In genomic region chr13:77741587-77741972, GRCh38 we compare ENCODE assay signal across 16 cellular contexts. TPM values are rescaled to one million over a fixed set of nuclear protein-coding genes. Genes with fewer than 3 reads are reported as not detected.
"Had no signal": no experiment of that assay in that cellular context is flagged by ENCODE, and none has a peak within 500 bp of the region (broad histone marks: within the 10 kb centered on the region; RNA-seq: fewer than 3 reads in every experiment).

No MANE protein-coding gene starts in this region.

- H3K9me3 Mint-ChIP-seq: natural killer cell treated with Interleukin-12 subunit alpha and Interleukin-12 subunit beta and Interleukin-15 and Interleukin-18, amount 100 ng/mL, for 72 hours; stimulated activated effector memory CD8-positive, alpha-beta T cell treated with anti-CD3 and anti-CD28 coated beads, Interleukin-12 subunit alpha, Interleukin-12 subunit beta, amount 100 ng/mL, for 72 hours; type B pancreatic cell had no signal

- H3K27me3 ChIP-seq: heart right ventricle, right lobe of liver, thyroid gland had no signal

- H3K36me3 Mint-ChIP-seq: natural killer cell treated with Interleukin-12 subunit alpha and Interleukin-12 subunit beta and Interleukin-15 and Interleukin-18, amount 100 ng/mL, for 72 hours had no signal

- H3K4me3 Mint-ChIP-seq: natural killer cell treated with Interleukin-12 subunit alpha and Interleukin-12 subunit beta and Interleukin-15 and Interleukin-18, amount 100 ng/mL, for 72 hours; stimulated activated effector memory CD8-positive, alpha-beta T cell treated with anti-CD3 and anti-CD28 coated beads, Interleukin-12 subunit alpha, Interleukin-12 subunit beta, amount 100 ng/mL, for 72 hours; type B pancreatic cell had no signal

- ATAC-seq: heart right ventricle; left lobe of liver; mucosa of descending colon; right lobe of liver; stimulated activated naive CD8-positive, alpha-beta T cell treated with anti-CD3 and anti-CD28 coated beads, Interleukin-15, Interleukin-2, amounts not matched to agents 100 U/mL and 50 U/mL, for 24 hours had no signal

- H3K4me3 ChIP-seq: coronary artery, heart right ventricle, mucosa of descending colon, prostate gland, right lobe of liver, thyroid gland had no signal

- H3K27ac Mint-ChIP-seq: natural killer cell treated with Interleukin-12 subunit alpha and Interleukin-12 subunit beta and Interleukin-15 and Interleukin-18, amount 100 ng/mL, for 72 hours; stimulated activated effector memory CD8-positive, alpha-beta T cell treated with anti-CD3 and anti-CD28 coated beads, Interleukin-12 subunit alpha, Interleukin-12 subunit beta, amount 100 ng/mL, for 72 hours; type B pancreatic cell had no signal

- H3K27ac ChIP-seq: coronary artery, heart right ventricle, prostate gland, right lobe of liver, thyroid gland had no signal

- DNase-seq: effector CD8-positive, alpha-beta T cell; heart right ventricle; kidney glomerular epithelial cell; mammary epithelial cell; mucosa of descending colon; right lobe of liver; stimulated activated CD4-positive, alpha-beta T cell treated with anti-CD3 and anti-CD28 coated beads, Interleukin-4, amount 100 ng/mL, for 1 hour; stimulated activated CD8-positive, alpha-beta memory T cell treated with anti-CD3 and anti-CD28 coated beads, Interleukin-4, amount 100 ng/mL, for 48 hours; stimulated activated naive CD8-positive, alpha-beta T cell treated with anti-CD3 and anti-CD28 coated beads, Interleukin-15, Interleukin-2, amounts not matched to agents 100 U/mL and 50 U/mL, for 24 hours; thyroid gland had no signal

- H3K27me3 Mint-ChIP-seq: natural killer cell treated with Interleukin-12 subunit alpha and Interleukin-12 subunit beta and Interleukin-15 and Interleukin-18, amount 100 ng/mL, for 72 hours; type B pancreatic cell had no signal

RNA-seq across cellular contexts. Expression of gene SLAIN1, which starts 44.1 kb away (rescaled TPM):
- total RNA-seq: mammary epithelial cell had no signal
